Comparison of ENCODE assay signal across 7 cellular contexts in genomic region chr11:15189189-15189588, GRCh38.
"Had no signal": no experiment of that assay in that cellular context is flagged by ENCODE, and none has a peak within 500 bp of the region (broad histone marks: within the 10 kb centered on the region; RNA-seq: fewer than 3 reads in every experiment).

No MANE protein-coding gene starts in this region.

- FAIRE-seq: HepG2, HTR-8/SVneo, K562 had no signal

- ATAC-seq: HepG2, K562 had no signal

- H3K4me2 ChIP-seq: KMS-11 had no signal

- H3K27ac ChIP-seq: HL-60, KMS-11 had no signal

- DNase-seq: KBM-7, KG1 had no signal

- H3K9ac ChIP-seq: KMS-11 had no signal

- H3K4me3 ChIP-seq: K562 had no signal
